In the genomic region with DNA sequence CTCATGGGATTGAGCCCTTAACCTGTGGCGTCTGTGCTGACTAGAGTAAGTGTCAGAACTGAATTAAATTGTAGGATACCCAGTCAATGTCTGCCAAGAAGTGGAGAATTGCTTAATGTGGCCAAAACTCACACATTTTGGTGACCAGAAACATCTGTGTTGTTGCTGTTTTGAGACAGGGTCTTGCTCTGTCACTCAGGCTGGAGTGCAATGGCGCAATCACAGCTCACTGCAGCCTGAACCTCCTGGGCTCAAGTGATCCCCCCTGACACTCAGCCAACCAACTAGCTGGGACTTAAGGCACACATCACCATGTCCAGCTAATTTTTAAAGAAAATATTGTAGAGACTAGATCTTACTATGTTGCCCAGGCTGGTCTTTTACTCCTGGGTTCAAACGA, we compare ENCODE assay signal across 28 cellular contexts.
"Had no signal": no experiment of that assay in that cellular context is flagged by ENCODE, and none has a peak within 500 bp of the region (broad histone marks: within the 10 kb centered on the region; RNA-seq: fewer than 3 reads in every experiment).

No MANE protein-coding gene starts in this region.

- DNase-seq: hypothalamus; immature natural killer cell; kidney; left colon; left lung; lower lobe of right lung; mammary epithelial cell; mesenchymal stem cell; naive thymus-derived CD8-positive, alpha-beta T cell; nucleus accumbens; pancreas; posterior cingulate gyrus; retina; sigmoid colon; stimulated activated CD4-positive, alpha-beta T cell treated with anti-CD3 and anti-CD28 coated beads, Interleukin-1b, Interleukin-23, amount 100 ng/mL, for 48 hours; stimulated activated CD4-positive, alpha-beta T cell treated with anti-CD3 and anti-CD28 coated beads, Interleukin-2, amount 100 ng/mL, for 48 hours; stimulated activated CD4-positive, alpha-beta T cell treated with anti-CD3 and anti-CD28 coated beads, Interleukin-4, amount 100 ng/mL, for 4 hours; stimulated activated CD8-positive, alpha-beta memory T cell treated with anti-CD3 and anti-CD28 coated beads, Interleukin-4, amount 100 ng/mL, for 48 hours; stimulated activated naive CD4-positive, alpha-beta T cell treated with Interleukin-2 at 50 U/mL for 16 hours; stimulated activated naive CD8-positive, alpha-beta T cell treated with anti-CD3 and anti-CD28 coated beads, Interleukin-15, amount 100 ng/mL, for 72 hours; substantia nigra; uterus had no signal

- H3K27ac ChIP-seq: left lung, lower lobe of right lung, pancreas, prostate gland, sigmoid colon, tibial nerve, uterus had no signal

- H3K36me3 ChIP-seq: left lung, lower lobe of right lung, pancreas, prostate gland, sigmoid colon, tibial nerve, uterus had no signal

- H3K9me3 ChIP-seq: lower lobe of right lung, pancreas, prostate gland, sigmoid colon, tibial nerve, uterus had no signal

- FAIRE-seq: islet of Langerhans, kidney, pancreas had no signal

- ATAC-seq: left colon; left lung; lower lobe of right lung; naive thymus-derived CD8-positive, alpha-beta T cell; pancreas; right cardiac atrium; stimulated activated memory B cell treated with anti-CD40 and anti-IgM and Interleukin-4, amounts not matched to agents 10 μg/mL and 1 μg/mL and 100 μg/mL, for 72 hours; stimulated activated naive CD8-positive, alpha-beta T cell treated with anti-CD3 and anti-CD28 coated beads, Interleukin-15, amount 100 ng/mL, for 72 hours had no signal

- H3K4me3 ChIP-seq: left lung, lower lobe of right lung, pancreas, prostate gland, sigmoid colon, smooth muscle cell, tibial nerve, uterus had no signal

- H3K4me1 ChIP-seq: pancreas, prostate gland, sigmoid colon, tibial nerve, uterus had no signal

- H3K4me2 ChIP-seq: smooth muscle cell had no signal

- H3K27me3 ChIP-seq: left lung, pancreas, sigmoid colon, tibial nerve, uterus had no signal
